In the genomic region with DNA sequence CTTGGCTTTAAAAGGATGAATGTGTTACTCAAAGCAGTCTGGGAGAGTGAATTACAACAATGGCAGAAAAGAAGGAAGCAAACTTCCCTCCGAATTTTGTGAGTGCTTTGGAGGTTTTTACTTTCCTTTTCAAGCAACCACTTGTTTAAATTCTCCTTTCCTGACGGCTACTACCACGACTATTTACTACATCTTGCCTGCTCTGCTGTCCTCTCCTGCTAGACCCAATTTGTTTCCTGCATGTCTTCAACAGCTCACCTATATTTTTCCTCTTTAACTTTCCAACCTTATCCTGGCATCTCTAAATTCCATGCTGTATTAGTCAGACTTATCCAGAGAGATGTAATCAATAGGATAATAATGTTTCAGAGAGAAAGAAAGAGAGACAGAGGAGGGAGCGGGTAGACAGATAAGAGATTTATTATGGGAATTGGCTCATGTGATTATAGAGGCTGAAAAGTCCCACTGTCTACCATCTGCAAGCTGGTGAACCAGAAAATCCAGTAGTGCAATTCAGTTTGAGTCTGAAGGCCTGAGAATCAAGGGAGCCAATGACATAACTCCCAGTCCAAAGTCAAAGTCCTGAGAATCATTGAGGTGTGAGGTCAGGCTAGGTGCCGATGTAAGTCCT, we compare ENCODE assay signal across 19 cellular contexts. TPM values are rescaled to one million over a fixed set of nuclear protein-coding genes. Genes with fewer than 3 reads are reported as not detected.
DNase-seq lines count a peak whose midpoint lies in the region; ATAC-seq and TF ChIP-seq lines count a peak whose summit lies in the region.
"Had no signal": no experiment of that assay in that cellular context is flagged by ENCODE, and none has a peak within 500 bp of the region (broad histone marks: within the 10 kb centered on the region; RNA-seq: fewer than 3 reads in every experiment).

No MANE protein-coding gene starts in this region.

- TF ChIP-seq CTCF in MM.1S (IDR thresholded peaks at IDR 0.05; ENCODE audit: low read length): no peak
- TF ChIP-seq CTCF in body of pancreas (IDR thresholded peaks at IDR 0.05): no peak

- CTCF ChIA-PET in activated CD8-positive, alpha-beta memory T cell treated with anti-CD3 and anti-CD28 coated beads, Interleukin-2, amount 10 ng/mL, durations not matched to agents 7 days and 5 days (lab: Charles Lee): no interaction called here

- peak overlapping the region; percentile 25 for H3K4me3 ChIP-seq in MM.1S (ENCODE audit: low read length)
- H3K4me3 ChIP-seq in body of pancreas: no peak overlapping the region
- no peak overlapping the region for H3K4me3 ChIP-seq in trophoblast cell (ENCODE audit: low read depth, low read length)
- H3K4me3 ChIP-seq: heart right ventricle had no signal

- H3K4me2 ChIP-seq in MM.1S (ENCODE audit: low read depth, low read length) (peak overlapping the region; percentile 69), trophoblast cell (ENCODE audit: low read length) (no peak overlapping the region)

- no peak overlapping the region for H3K14ac ChIP-seq in trophoblast cell (ENCODE audit: low read length)

- H3K4me1 Mint-ChIP-seq in activated CD8-positive, alpha-beta memory T cell treated with anti-CD3 and anti-CD28 coated beads, Interleukin-2, amount 10 ng/mL, durations not matched to agents 7 days and 5 days: no peaks in the 10 kb centered on the region

- H2BK5ac ChIP-seq in trophoblast cell (ENCODE audit: low read depth, low read length, poor library complexity): no peak overlapping the region

- H3K9ac ChIP-seq in MM.1S (ENCODE audit: low read length) (peak overlapping the region; percentile 19; the same call in 1 of the 2 replicates), trophoblast cell (ENCODE audit: low read length) (no peak overlapping the region)

- no peak overlapping the region for H3K18ac ChIP-seq in trophoblast cell (ENCODE audit: low read length)

- H3F3A ChIP-seq in MM.1S (ENCODE audit: insufficient read depth, low read length): peaks cover 3% of the 10 kb centered on the region; the same call in 1 of the 2 replicates

- H3K27ac ChIP-seq in MM.1S (ENCODE audit: low read length) (peak overlapping the region; percentile 35; the same call in 1 of the 2 replicates), body of pancreas (peak overlapping the region in 2 of 4 donors; percentile 4 to 20), trophoblast cell (ENCODE audit: low read depth, low read length) (peak overlapping the region; percentile 43)
- H3K27ac ChIP-seq: heart right ventricle had no signal

- H3K4me3 Mint-ChIP-seq in activated CD8-positive, alpha-beta memory T cell treated with anti-CD3 and anti-CD28 coated beads, Interleukin-2, amount 10 ng/mL, durations not matched to agents 7 days and 5 days: no peak overlapping the region

- peak; percentile 77 for ATAC-seq in body of pancreas
- ATAC-seq in activated CD8-positive, alpha-beta memory T cell treated with anti-CD3 and anti-CD28 coated beads, Interleukin-2, amount 10 ng/mL, durations not matched to agents 7 days and 5 days: no peak
- ATAC-seq: heart right ventricle, left cardiac atrium had no signal

- peaks cover 2% of the 10 kb centered on the region for H3K9me3 Mint-ChIP-seq in activated CD8-positive, alpha-beta memory T cell treated with anti-CD3 and anti-CD28 coated beads, Interleukin-2, amount 10 ng/mL, durations not matched to agents 7 days and 5 days (ENCODE audit: low read depth)

- no peak overlapping the region for H3K4ac ChIP-seq in trophoblast cell (ENCODE audit: low read depth, low read length)

- TF ChIP-seq POLR2A in body of pancreas (IDR thresholded peaks at IDR 0.05): no peak

- no peaks in the 10 kb centered on the region for H3K9me2 ChIP-seq in MM.1S (replicated peaks; ENCODE audit: insufficient read depth, low read length)

- H2AFZ ChIP-seq in MM.1S (ENCODE audit: low read length): peak overlapping the region; percentile 84
- no peak overlapping the region for H2AFZ ChIP-seq in trophoblast cell (ENCODE audit: insufficient read depth, low read length, poor library complexity)

- no peak overlapping the region for H3K27ac Mint-ChIP-seq in activated CD8-positive, alpha-beta memory T cell treated with anti-CD3 and anti-CD28 coated beads, Interleukin-2, amount 10 ng/mL, durations not matched to agents 7 days and 5 days

- no peaks in the 10 kb centered on the region for H3K27me3 Mint-ChIP-seq in activated CD8-positive, alpha-beta memory T cell treated with anti-CD3 and anti-CD28 coated beads, Interleukin-2, amount 10 ng/mL, durations not matched to agents 7 days and 5 days

- H3K79me1 ChIP-seq in trophoblast cell (ENCODE audit: low read length): peaks cover 2% of the 10 kb centered on the region

- no peaks in the 10 kb centered on the region for H4K20me1 ChIP-seq in MM.1S (ENCODE audit: insufficient read depth, low read length)

- WGBS in body of pancreas, 2 donors: 29 to 38% methylated on average over 5 of the region's 5 CpGs
- no CpG with 5 or more reads among the region's 5 CpGs for WGBS in trophoblast cell (ENCODE audit: extremely low coverage, insufficient coverage, insufficient read length)

- no peak overlapping the region for H4K12ac ChIP-seq in trophoblast cell (ENCODE audit: low read depth, low read length)

- intact Hi-C loops in body of pancreas (cut with DNase I): no loop called here

- H3K36me3 Mint-ChIP-seq in activated CD8-positive, alpha-beta memory T cell treated with anti-CD3 and anti-CD28 coated beads, Interleukin-2, amount 10 ng/mL, durations not matched to agents 7 days and 5 days: no peaks in the 10 kb centered on the region

- H3K4me1 ChIP-seq in MM.1S (ENCODE audit: low read length) (peaks cover 20% of the 10 kb centered on the region), body of pancreas (no peaks in the 10 kb centered on the region), trophoblast cell (ENCODE audit: control insufficient read depth in 1 of 2, insufficient read depth in 2 of 2, low read length in 2 of 2) (peaks cover 0 to 4% of the 10 kb centered on the region in 2 experiments)
- H3K4me1 ChIP-seq: heart right ventricle had no signal

- H3K23ac ChIP-seq in trophoblast cell (ENCODE audit: low read length): no peak overlapping the region

- H4K91ac ChIP-seq in trophoblast cell (ENCODE audit: low read depth, low read length): no peak overlapping the region

- H2AK5ac ChIP-seq in trophoblast cell (ENCODE audit: low read length): no peak overlapping the region

- H3K9me3 ChIP-seq in MM.1S (replicated peaks; ENCODE audit: insufficient read depth, low read length) (no peaks in the 10 kb centered on the region), body of pancreas (no peaks in the 10 kb centered on the region), trophoblast cell (ENCODE audit: insufficient read depth, low read depth, low read length) (no peaks in the 10 kb centered on the region)
- H3K9me3 ChIP-seq: heart right ventricle had no signal

- no peak overlapping the region for H4K8ac ChIP-seq in trophoblast cell (ENCODE audit: low read depth, low read length)

- no peak overlapping the region for H2BK120ac ChIP-seq in trophoblast cell (ENCODE audit: insufficient read depth, low read length, poor library complexity)

- H3K79me2 ChIP-seq in MM.1S (ENCODE audit: low read length) (no peaks in the 10 kb centered on the region), trophoblast cell (ENCODE audit: control insufficient read depth, insufficient read depth, low read length, poor library complexity) (no peaks in the 10 kb centered on the region)

- peak in 2 of 3 experiments; percentile 37 to 83 for DNase-seq in NCI-H1417 (lab: John Stamatoyannopoulos, UW)
- DNase-seq in NCI-H1417 treated with DMSO at 0.1 percent for 48 hours (lab: John Stamatoyannopoulos, UW): no peak
- peak; percentile 40 for DNase-seq in MM.1S
- DNase-seq in body of pancreas: peak in 1 of 4 donors; percentile 5
- peak; percentile 61 to 69 for DNase-seq in trophoblast cell
- no peak for DNase-seq in amygdala (lab: John Stamatoyannopoulos, UW)
- no peak for DNase-seq in activated CD8-positive, alpha-beta memory T cell treated with anti-CD3 and anti-CD28 coated beads, Interleukin-2, amount 10 ng/mL, durations not matched to agents 7 days and 5 days
- DNase-seq in activated CD8-positive, alpha-beta memory T cell treated with anti-CD3 and anti-CD28 coated beads, Interleukin-2, amount 50 U/mL, for 4 hours: no peak
- DNase-seq: activated gamma-delta T cell, anterior cingulate cortex, GDM1, heart right ventricle, left cardiac atrium, NCI-H2171 had no signal

- no peaks in the 10 kb centered on the region for H3K36me3 ChIP-seq in MM.1S (replicated peaks; ENCODE audit: insufficient read depth, low read length)
- H3K36me3 ChIP-seq in body of pancreas (replicated peaks in 1 of 2; ENCODE audit: insufficient read depth in 1 of 2, low read depth in 2 of 2): no peaks in the 10 kb centered on the region
- no peaks in the 10 kb centered on the region for H3K36me3 ChIP-seq in trophoblast cell (ENCODE audit: control insufficient read depth in 1 of 2, insufficient read depth in 2 of 2, low read length in 2 of 2)
- H3K36me3 ChIP-seq: heart right ventricle had no signal

- no peak overlapping the region for H2BK12ac ChIP-seq in trophoblast cell (ENCODE audit: low read length)

- H3K27me3 ChIP-seq in MM.1S (replicated peaks; ENCODE audit: insufficient read depth, low read length) (no peaks in the 10 kb centered on the region), body of pancreas (no peaks in the 10 kb centered on the region), trophoblast cell (ENCODE audit: insufficient read depth, low read length) (no peaks in the 10 kb centered on the region)
- H3K27me3 ChIP-seq: heart right ventricle had no signal

RNA-seq across cellular contexts. Expression of a gene that starts 42.8 kb away (rescaled TPM):
- under 1 TPM in 1 of 2 donors, not detected in 1; under 0.01 TPM for total RNA-seq in body of pancreas
- polyA plus RNA-seq in trophoblast cell (2013): 0.01 TPM in 1 of 2 replicates, not detected in the other
- total RNA-seq in activated CD8-positive, alpha-beta memory T cell treated with anti-CD3 and anti-CD28 coated beads, Interleukin-2, amount 10 ng/mL, durations not matched to agents 7 days and 5 days: not detected
- total RNA-seq: activated CD8-positive, alpha-beta memory T cell treated with anti-CD3 and anti-CD28 coated beads for 36 hours; heart right ventricle; left cardiac atrium; myocyte; posterior vena cava; temporal lobe had no signal
- polyA plus RNA-seq: esophagus, heart right ventricle had no signal

Comparison
In these comparisons a context has a peak if more than half of its experiments do, and no peak if none do; other contexts are left out.
1. DNase-seq: peak in NCI-H1417 (2 of 3), MM.1S (single experiment) and trophoblast cell (2 of 2); none in NCI-H1417 treated with DMSO at 0.1 percent for 48 hours (single experiment), amygdala (0 of 56), activated CD8-positive, alpha-beta memory T cell treated with anti-CD3 and anti-CD28 coated beads, Interleukin-2, amount 10 ng/mL, durations not matched to agents 7 days and 5 days (single experiment) and activated CD8-positive, alpha-beta memory T cell treated with anti-CD3 and anti-CD28 coated beads, Interleukin-2, amount 50 U/mL, for 4 hours (single experiment).